ENCODE assay signal across 8 cellular contexts in the genomic region with DNA sequence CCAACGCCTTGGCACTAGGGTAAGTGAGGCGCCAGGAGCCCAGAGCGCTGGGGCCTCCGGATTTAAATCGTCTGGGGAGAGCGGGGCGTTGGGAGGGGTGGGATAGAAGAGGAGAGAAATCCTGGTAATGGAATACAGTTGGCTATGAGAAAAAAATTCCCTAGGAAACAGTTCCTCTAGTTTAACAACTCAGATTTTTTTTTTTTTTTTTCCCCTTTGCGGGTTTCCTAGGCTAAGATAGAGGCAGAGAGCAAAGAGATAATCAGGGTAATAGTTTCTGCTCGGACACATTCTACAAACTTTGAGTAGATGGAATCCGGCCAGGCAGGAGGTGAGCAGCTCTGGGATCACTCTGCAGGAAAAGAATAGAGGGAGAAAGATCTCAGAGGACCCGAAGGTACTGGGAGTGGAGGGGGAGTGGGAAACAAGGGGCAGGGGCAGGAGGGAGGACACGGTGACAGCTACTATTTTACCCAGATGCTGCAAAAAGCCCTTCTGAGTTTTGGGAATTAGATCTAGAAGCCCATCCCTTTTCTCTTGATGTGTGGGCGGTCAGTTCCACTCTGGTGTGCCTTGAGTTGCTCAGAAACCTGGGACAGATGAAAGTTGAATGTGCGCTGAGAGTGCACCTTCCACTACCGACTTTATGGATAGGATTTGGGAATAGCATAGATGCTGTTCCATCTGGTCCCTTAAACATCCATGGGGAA. TPM values are rescaled to one million over a fixed set of nuclear protein-coding genes. Genes with fewer than 3 reads are reported as not detected.
DNase-seq lines count a peak whose midpoint lies in the region; ATAC-seq and TF ChIP-seq lines count a peak whose summit lies in the region.

No MANE protein-coding gene starts in this region.

- no peaks in the 10 kb centered on the region for H3K9me3 Mint-ChIP-seq in T-helper 2 cell treated with Interferon-gamma antibody and Interleukin-4, amounts not matched to agents 5 μg/mL and 100 μg/mL, for 36 hours

- in situ Hi-C loops in astrocyte of the spinal cord (cut with HindIII; ENCODE audit: low sequenced_read_pairs): no loop called here

- peaks cover 5% of the 10 kb centered on the region for H3K4me1 Mint-ChIP-seq in T-helper 2 cell treated with Interferon-gamma antibody and Interleukin-4, amounts not matched to agents 5 μg/mL and 100 μg/mL, for 36 hours (ENCODE audit: low read depth)

- no peaks in the 10 kb centered on the region for H3K36me3 ChIP-seq in thoracic aorta

- peaks cover 48% of the 10 kb centered on the region for H3K27me3 Mint-ChIP-seq in T-helper 2 cell treated with Interferon-gamma antibody and Interleukin-4, amounts not matched to agents 5 μg/mL and 100 μg/mL, for 36 hours (ENCODE audit: low read depth)

- H3K27ac Mint-ChIP-seq in T-helper 2 cell treated with Interferon-gamma antibody and Interleukin-4, amounts not matched to agents 5 μg/mL and 100 μg/mL, for 36 hours: no peak overlapping the region

- no peaks in the 10 kb centered on the region for H3K36me3 Mint-ChIP-seq in T-helper 2 cell treated with Interferon-gamma antibody and Interleukin-4, amounts not matched to agents 5 μg/mL and 100 μg/mL, for 36 hours (ENCODE audit: low read depth)

- H3K4me3 ChIP-seq in astrocyte of the spinal cord (ENCODE audit: low read depth, low read length) (peak overlapping the region; percentile 56), thoracic aorta (peak overlapping the region; percentile 81)

- peaks cover 3 to 36% of the 10 kb centered on the region in 2 donors for H3K4me1 ChIP-seq in thoracic aorta (ENCODE audit: control insufficient read depth in 1 of 2, low read depth in 2 of 2)

- ATAC-seq in thoracic aorta (ENCODE audit: insufficient number of reproducible peaks, low FRiP score, low read depth): no peak
- no peak for ATAC-seq in HG03025 (IDR thresholded peaks at IDR 0.05; ENCODE audit: low FRiP score, unreplicated experiment)
- ATAC-seq in HG03571 (IDR thresholded peaks at IDR 0.05; ENCODE audit: unreplicated experiment): no peak

- H3K4me3 Mint-ChIP-seq in T-helper 2 cell treated with Interferon-gamma antibody and Interleukin-4, amounts not matched to agents 5 μg/mL and 100 μg/mL, for 36 hours: peak overlapping the region; percentile 76

- no peak for DNase-seq in T-helper 2 cell treated with Interferon-gamma antibody and Interleukin-4, amounts not matched to agents 5 μg/mL and 100 μg/mL, for 36 hours (ENCODE audit: low spot score)
- DNase-seq in T-helper 2 cell (no peak), astrocyte of the spinal cord (ENCODE audit: low read depth, low spot score) (no peak), left kidney (ENCODE audit: low read depth, low spot score) (peak; percentile 31), thoracic aorta (ENCODE audit: low spot score) (no peak), NCI-H2081 treated with DMSO at 0.1 percent for 48 hours (lab: John Stamatoyannopoulos, UW) (no peak)

- no peak for TF ChIP-seq CTCF in astrocyte of the spinal cord (IDR thresholded peaks at IDR 0.05; ENCODE audit: low read depth, low read length)
- no peak for TF ChIP-seq CTCF in thoracic aorta (IDR thresholded peaks at IDR 0.05)

- H3K27ac ChIP-seq in thoracic aorta: peak overlapping the region; percentile 94 to 99

- H3K27me3 ChIP-seq in thoracic aorta (replicated peaks; ENCODE audit: insufficient read depth): no peaks in the 10 kb centered on the region

- H3K9me3 ChIP-seq in thoracic aorta: no peaks in the 10 kb centered on the region

RNA-seq across cellular contexts. Expression of gene GPRC5A, which starts 0.4 kb away (rescaled TPM):
- 100 to 1,000 TPM in 1 of 2 donors, 10 to 100 TPM in 1; 42.8 to 123 TPM for total RNA-seq in thoracic aorta
